Comparison of ENCODE assay signal across 15 cellular contexts in genomic region chr2:151020411-151020810, GRCh38.
DNase-seq lines count a peak whose midpoint lies in the region; ATAC-seq lines count a peak whose summit lies in the region.
"Had no signal": no experiment of that assay in that cellular context is flagged by ENCODE, and none has a peak within 500 bp of the region (broad histone marks: within the 10 kb centered on the region; RNA-seq: fewer than 3 reads in every experiment).

No MANE protein-coding gene starts in this region.

- peak; percentile 2 for DNase-seq in SIG-M5 treated with dmso at 0.1 percent for 504 hours (lab: John Stamatoyannopoulos, UW; ENCODE audit: unreplicated experiment)
- DNase-seq in SIG-M5 (lab: John Stamatoyannopoulos, UW), result no peak
- no peak for DNase-seq in stimulated activated naive B cell treated with anti-CD40 and anti-IgM and Interleukin-4, amounts not matched to agents 10 μg/mL and 1 μg/mL and 100 μg/mL, for 72 hours
- no peak for DNase-seq in SKM-1 (lab: John Stamatoyannopoulos, UW; ENCODE audit: unreplicated experiment)
- DNase-seq in NCI-H526 (lab: John Stamatoyannopoulos, UW), result no peak
- DNase-seq in activated CD4-positive, alpha-beta T cell treated with anti-CD3 and anti-CD28 coated beads for 1 hour, result no peak
- DNase-seq: adrenal gland; dermis blood vessel endothelial cell; H9; NCI-H1105; NCI-H774; stimulated activated CD4-positive, alpha-beta T cell treated with anti-CD3 and anti-CD28 coated beads, Interleukin-15, amount 100 ng/mL, for 24 hours; WERI-Rb-1 had no signal

- H3K27ac Mint-ChIP-seq in stimulated activated naive B cell treated with anti-CD40 and anti-IgM and Interleukin-4, amounts not matched to agents 10 μg/mL and 1 μg/mL and 100 μg/mL, for 72 hours, result no peak overlapping the region
- H3K27ac Mint-ChIP-seq: H9 had no signal

- peaks cover 0 to 2% of the 10 kb centered on the region in 2 donors for H3K4me1 Mint-ChIP-seq in stimulated activated naive B cell treated with anti-CD40 and anti-IgM and Interleukin-4, amounts not matched to agents 10 μg/mL and 1 μg/mL and 100 μg/mL, for 72 hours
- H3K4me1 Mint-ChIP-seq: H9 had no signal

- H3K27me3 Mint-ChIP-seq in stimulated activated naive B cell treated with anti-CD40 and anti-IgM and Interleukin-4, amounts not matched to agents 10 μg/mL and 1 μg/mL and 100 μg/mL, for 72 hours, result peaks cover 4 to 6% of the 10 kb centered on the region in 2 donors

- peak; percentile 89 for ATAC-seq in HG02588 (IDR thresholded peaks at IDR 0.05; ENCODE audit: unreplicated experiment)
- ATAC-seq in HG03342 (IDR thresholded peaks at IDR 0.05; ENCODE audit: unreplicated experiment), result peak; percentile 96
- ATAC-seq in stimulated activated naive B cell treated with anti-CD40 and anti-IgM and Interleukin-4, amounts not matched to agents 10 μg/mL and 1 μg/mL and 100 μg/mL, for 72 hours (replicated peaks), result peak; percentile 91 to 96

- no peak overlapping the region for H3K4me3 Mint-ChIP-seq in stimulated activated naive B cell treated with anti-CD40 and anti-IgM and Interleukin-4, amounts not matched to agents 10 μg/mL and 1 μg/mL and 100 μg/mL, for 72 hours
- H3K4me3 Mint-ChIP-seq: H9 had no signal

- H3K36me3 Mint-ChIP-seq in stimulated activated naive B cell treated with anti-CD40 and anti-IgM and Interleukin-4, amounts not matched to agents 10 μg/mL and 1 μg/mL and 100 μg/mL, for 72 hours, result no peaks in the 10 kb centered on the region

- peaks cover 7 to 9% of the 10 kb centered on the region in 2 donors for H3K9me3 Mint-ChIP-seq in stimulated activated naive B cell treated with anti-CD40 and anti-IgM and Interleukin-4, amounts not matched to agents 10 μg/mL and 1 μg/mL and 100 μg/mL, for 72 hours
- H3K9me3 Mint-ChIP-seq: H9 had no signal
